ENCODE assay signal across 23 cellular contexts in the genomic region with DNA sequence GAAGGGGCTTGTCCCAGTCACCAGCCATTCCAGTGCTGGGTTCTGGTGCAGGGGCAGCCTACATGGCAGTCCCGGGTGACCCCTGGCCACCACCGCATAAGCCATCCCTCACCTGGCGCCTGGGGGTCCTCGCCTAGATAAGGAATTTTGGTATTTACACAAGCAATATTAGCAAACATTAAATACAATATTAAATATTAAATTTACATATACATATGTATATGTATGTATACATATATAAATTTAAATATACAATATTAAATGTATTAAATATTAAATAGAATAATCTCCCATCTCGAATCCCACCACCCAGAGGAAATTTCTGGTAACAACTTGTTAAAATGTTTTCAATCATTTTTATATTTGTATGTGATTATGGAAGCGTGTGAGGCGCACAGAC.
"Had no signal": no experiment of that assay in that cellular context is flagged by ENCODE, and none has a peak within 500 bp of the region (broad histone marks: within the 10 kb centered on the region; RNA-seq: fewer than 3 reads in every experiment).

No MANE protein-coding gene starts in this region.

- H3K9me3 ChIP-seq: MG63, Peyer's patch, SJCRH30, SK-N-SH had no signal

- DNase-seq: activated CD4-positive, alpha-beta T cell treated with anti-CD3 and anti-CD28 coated beads for 4 hours; activated CD4-positive, alpha-beta T cell treated with anti-CD3 and anti-CD28 coated beads, Interleukin-2, amount 50 U/mL, for 4 hours; activated CD8-positive, alpha-beta memory T cell treated with anti-CD3 and anti-CD28 coated beads, Interleukin-2, amount 50 U/mL, for 48 hours; activated CD8-positive, alpha-beta T cell treated with anti-CD3 and anti-CD28 coated beads, Interleukin-2, amount 10 ng/mL, durations not matched to agents 7 days and 5 days; activated effector memory CD4-positive, alpha-beta T cell treated with Interleukin-2 at 50 U/mL for 16 hours; activated naive CD4-positive, alpha-beta T cell treated with Interleukin-2 at 50 U/mL for 16 hours; activated T-cell treated with anti-CD3 and anti-CD28 coated beads, Interleukin-2, amount 50 U/mL, for 1 hour; brain microvascular endothelial cell; cerebellar nuclear complex; MG63; NCI-H226; NK-92 treated with Interleukin-12 subunit alpha and Interleukin-12 subunit beta, amount 100 ng/mL, for 24 hours; Peyer's patch; Right ventricle myocardium superior; SK-N-SH; T-helper 1 cell; WERI-Rb-1 had no signal

- ATAC-seq: activated CD4-positive, CD25-positive, alpha-beta regulatory T cell treated with anti-CD3 and anti-CD28 coated beads, Interleukin-2, amount 50 U/mL, for 24 hours; activated CD8-positive, alpha-beta T cell treated with anti-CD3 and anti-CD28 coated beads, Interleukin-2, amount 10 ng/mL, durations not matched to agents 7 days and 5 days had no signal

- H3K4me3 Mint-ChIP-seq: activated CD8-positive, alpha-beta T cell treated with anti-CD3 and anti-CD28 coated beads, Interleukin-2, amount 10 ng/mL, durations not matched to agents 7 days and 5 days; activated naive CD8-positive, alpha-beta T cell; activated T-helper 1 cell treated with anti-CD3 and anti-CD28 coated beads, Interleukin-12 subunit alpha, Interleukin-12 subunit beta, Interleukin-2, Interleukin-4 antibody, amounts not matched to agents 30 ng/mL and 10 ng/mL and 1 ng/mL, durations not matched to agents 14 hours and 24 hours and 36 hours had no signal

- H3K36me3 ChIP-seq: brain microvascular endothelial cell, MG63, Peyer's patch, SJCRH30, WERI-Rb-1 had no signal

- H3K27me3 ChIP-seq: MG63, Peyer's patch had no signal

- H3K4me3 ChIP-seq: MG63, Peyer's patch, SJCRH30 had no signal

- H3K27ac ChIP-seq: brain microvascular endothelial cell, KMS-11, Peyer's patch, RWPE1, SJCRH30, WERI-Rb-1 had no signal

- H3K27ac Mint-ChIP-seq: activated CD8-positive, alpha-beta T cell treated with anti-CD3 and anti-CD28 coated beads, Interleukin-2, amount 10 ng/mL, durations not matched to agents 7 days and 5 days; activated naive CD8-positive, alpha-beta T cell; activated T-helper 1 cell treated with anti-CD3 and anti-CD28 coated beads, Interleukin-12 subunit alpha, Interleukin-12 subunit beta, Interleukin-2, Interleukin-4 antibody, amounts not matched to agents 30 ng/mL and 10 ng/mL and 1 ng/mL, durations not matched to agents 14 hours and 24 hours and 36 hours had no signal

- H3K4me1 ChIP-seq: Peyer's patch had no signal

- H3K9me3 Mint-ChIP-seq: activated T-helper 1 cell treated with anti-CD3 and anti-CD28 coated beads, Interleukin-12 subunit alpha, Interleukin-12 subunit beta, Interleukin-2, Interleukin-4 antibody, amounts not matched to agents 30 ng/mL and 10 ng/mL and 1 ng/mL, durations not matched to agents 14 hours and 24 hours and 36 hours had no signal
